8 cellular contexts compared by ENCODE assay signal in the genomic region with DNA sequence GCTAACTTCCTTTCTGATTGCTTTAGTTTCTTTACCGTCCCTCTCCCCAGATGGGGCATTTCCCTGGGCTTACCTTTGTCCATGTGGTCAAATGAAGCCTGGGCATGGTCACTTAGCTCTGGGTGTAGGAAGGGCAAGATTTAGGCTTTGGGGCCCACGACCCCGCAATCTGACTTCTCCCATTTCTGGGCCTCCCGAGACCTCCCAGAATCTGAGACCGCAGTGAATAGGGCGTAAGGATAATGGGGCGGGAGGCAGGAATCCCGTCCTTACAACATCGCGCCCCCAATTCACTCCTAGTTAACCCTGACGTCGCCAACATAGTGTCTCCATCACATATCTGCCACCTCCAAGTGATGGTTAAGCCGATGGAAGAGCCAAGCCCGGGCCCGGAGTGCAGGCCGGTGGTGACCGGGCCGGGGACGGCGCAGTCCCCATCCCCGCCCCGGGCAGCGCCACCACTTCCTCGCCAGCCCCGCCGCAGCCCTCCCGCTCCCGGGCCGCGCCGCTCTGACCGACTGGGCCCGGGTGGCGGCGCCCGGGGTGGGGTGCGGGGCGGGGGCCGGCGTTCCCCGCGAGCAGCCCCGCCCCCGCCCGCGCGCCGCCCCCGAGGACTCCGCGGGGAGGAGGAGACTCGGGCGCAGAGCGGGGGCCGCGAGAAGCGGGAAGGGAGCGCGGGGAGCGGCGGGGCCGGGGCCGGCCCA. TPM values are rescaled to one million over a fixed set of nuclear protein-coding genes. Genes with fewer than 3 reads are reported as not detected.
DNase-seq lines count a peak whose midpoint lies in the region; ATAC-seq and TF ChIP-seq lines count a peak whose summit lies in the region.

A gene with protein sequence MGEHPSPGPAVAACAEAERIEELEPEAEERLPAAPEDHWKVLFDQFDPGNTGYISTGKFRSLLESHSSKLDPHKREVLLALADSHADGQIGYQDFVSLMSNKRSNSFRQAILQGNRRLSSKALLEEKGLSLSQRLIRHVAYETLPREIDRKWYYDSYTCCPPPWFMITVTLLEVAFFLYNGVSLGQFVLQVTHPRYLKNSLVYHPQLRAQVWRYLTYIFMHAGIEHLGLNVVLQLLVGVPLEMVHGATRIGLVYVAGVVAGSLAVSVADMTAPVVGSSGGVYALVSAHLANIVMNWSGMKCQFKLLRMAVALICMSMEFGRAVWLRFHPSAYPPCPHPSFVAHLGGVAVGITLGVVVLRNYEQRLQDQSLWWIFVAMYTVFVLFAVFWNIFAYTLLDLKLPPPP (plus strand): TSS at position 641 of the 704 bp plus-strand sequence. CDS start 358 bp downstream, outside the sequence.

- peaks cover 80% of the 10 kb centered on the region for H3K27me3 ChIP-seq in osteoblast (ENCODE audit: insufficient read depth, low read length)

- no peaks in the 10 kb centered on the region for H4K20me1 ChIP-seq in osteoblast (ENCODE audit: insufficient read depth, low read length)

- no peak within 1 kb of the TSS for H3K27ac Mint-ChIP-seq in activated T-cell treated with anti-CD3 and anti-CD28 coated beads, Interleukin-2, amount 50 U/mL, for 24 hours
- no peak within 1 kb of the TSS for H3K27ac Mint-ChIP-seq in WTC11

- H3K4me2 ChIP-seq in osteoblast (ENCODE audit: insufficient read depth, low read length) = peak within 1 kb of the TSS; percentile 55

- peaks cover 5% of the 10 kb centered on the region for H3K4me1 ChIP-seq in osteoblast (ENCODE audit: insufficient read depth, low read length)

- ATAC-seq in WTC11 (peak; percentile 31), GM21529 (IDR thresholded peaks at IDR 0.05; ENCODE audit: unreplicated experiment) (no peak)

- TF ChIP-seq CTCF in WTC11 (IDR thresholded peaks at IDR 0.05) (no peak), fibroblast of the aortic adventitia (IDR thresholded peaks at IDR 0.05; ENCODE audit: insufficient read depth, low read length) (no peak), osteoblast (IDR thresholded peaks at IDR 0.05; ENCODE audit: extremely low read depth, low read depth, low read length) (no peak)

- H3K27ac ChIP-seq in osteoblast (ENCODE audit: low read depth, low read length) = no peak within 1 kb of the TSS

- H3K36me3 Mint-ChIP-seq in activated T-cell treated with anti-CD3 and anti-CD28 coated beads, Interleukin-2, amount 50 U/mL, for 24 hours (ENCODE audit: low read depth) = no peaks in the 10 kb centered on the region
- no peaks in the 10 kb centered on the region for H3K36me3 Mint-ChIP-seq in WTC11

- H3K27me3 Mint-ChIP-seq in activated T-cell treated with anti-CD3 and anti-CD28 coated beads, Interleukin-2, amount 50 U/mL, for 24 hours = peaks cover 76% of the 10 kb centered on the region
- H3K27me3 Mint-ChIP-seq in WTC11 (ENCODE audit: low read depth) = peaks cover 51% of the 10 kb centered on the region

- no peaks in the 10 kb centered on the region for H3K79me2 ChIP-seq in osteoblast (ENCODE audit: insufficient read depth, low read length)

- peak within 1 kb of the TSS; percentile 67 for H3K4me3 Mint-ChIP-seq in activated T-cell treated with anti-CD3 and anti-CD28 coated beads, Interleukin-2, amount 50 U/mL, for 24 hours
- H3K4me3 Mint-ChIP-seq in WTC11 = peak within 1 kb of the TSS; percentile 78

- peak within 1 kb of the TSS; percentile 50 for H3K4me3 ChIP-seq in fibroblast of the aortic adventitia (ENCODE audit: low read depth, low read length)
- peak within 1 kb of the TSS; percentile 35 for H3K4me3 ChIP-seq in osteoblast (ENCODE audit: insufficient read depth, low read length)

- no peak within 1 kb of the TSS for H2AFZ ChIP-seq in osteoblast (ENCODE audit: low read length)

- H3K9me3 Mint-ChIP-seq in activated T-cell treated with anti-CD3 and anti-CD28 coated beads, Interleukin-2, amount 50 U/mL, for 24 hours = no peaks in the 10 kb centered on the region
- H3K9me3 Mint-ChIP-seq in WTC11 = no peaks in the 10 kb centered on the region

- H3K4me1 Mint-ChIP-seq in activated T-cell treated with anti-CD3 and anti-CD28 coated beads, Interleukin-2, amount 50 U/mL, for 24 hours (ENCODE audit: low read depth) = peaks cover 12% of the 10 kb centered on the region
- peaks cover 40% of the 10 kb centered on the region for H3K4me1 Mint-ChIP-seq in WTC11

- POLR2A ChIA-PET in WTC11 (lab: Charles Lee) = no interaction called here

- H3K9me3 ChIP-seq in osteoblast (ENCODE audit: low read depth, low read length) = no peaks in the 10 kb centered on the region

- CTCF ChIA-PET in WTC11 (lab: Charles Lee) = interaction anchor here (1.0 to 2.7 kb wide), 8 partner anchors 12 to 179 kb away, joined by 3 to 23 read pairs (median 8); a partner anchor contains a TSS

- H3K36me3 ChIP-seq in osteoblast (ENCODE audit: insufficient read depth, low read length) = no peaks in the 10 kb centered on the region

- DNase-seq in activated T-cell treated with anti-CD3 and anti-CD28 coated beads, Interleukin-2, amount 50 U/mL, for 24 hours = no peak
- no peak for DNase-seq in activated T-cell treated with anti-CD3 and anti-CD28 coated beads, Interleukin-2, amount 50 U/mL, for 48 hours
- DNase-seq in WTC11 (ENCODE audit: low spot score) = peak; percentile 36
- DNase-seq in fibroblast of the aortic adventitia (ENCODE audit: low read depth) = no peak
- DNase-seq in osteoblast (ENCODE audit: insufficient read length, low spot score, missing footprints) = peak; percentile 88
- no peak for DNase-seq in kidney glomerular epithelial cell (lab: John Stamatoyannopoulos, UW)
- no peak for DNase-seq in NCI-H446 (lab: John Stamatoyannopoulos, UW)

TF ChIP-seq in WTC11, 78 proteins besides CTCF, POLR2A, EP300 and RAD21:
- TF ChIP-seq FOXJ3 (CRISPR knock-in tag; IDR thresholded peaks at IDR 0.05; ENCODE audit: borderline replicate concordance) = no peak
- TF ChIP-seq, protein P1, sequence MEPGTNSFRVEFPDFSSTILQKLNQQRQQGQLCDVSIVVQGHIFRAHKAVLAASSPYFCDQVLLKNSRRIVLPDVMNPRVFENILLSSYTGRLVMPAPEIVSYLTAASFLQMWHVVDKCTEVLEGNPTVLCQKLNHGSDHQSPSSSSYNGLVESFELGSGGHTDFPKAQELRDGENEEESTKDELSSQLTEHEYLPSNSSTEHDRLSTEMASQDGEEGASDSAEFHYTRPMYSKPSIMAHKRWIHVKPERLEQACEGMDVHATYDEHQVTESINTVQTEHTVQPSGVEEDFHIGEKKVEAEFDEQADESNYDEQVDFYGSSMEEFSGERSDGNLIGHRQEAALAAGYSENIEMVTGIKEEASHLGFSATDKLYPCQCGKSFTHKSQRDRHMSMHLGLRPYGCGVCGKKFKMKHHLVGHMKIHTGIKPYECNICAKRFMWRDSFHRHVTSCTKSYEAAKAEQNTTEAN (CRISPR knock-in tag; IDR thresholded peaks at IDR 0.05) = no peak
- TF ChIP-seq JUN (CRISPR knock-in tag; IDR thresholded peaks at IDR 0.05) = no peak
TF ChIP-seq in WTC11: peak in this region for 0.

RNA-seq across cellular contexts. Expression of the gene that starts here (rescaled TPM):
- 11.3 to 13.2 TPM (median 11.6 TPM) in 3 replicates for total RNA-seq in WTC11 (2021)
- 0.09 TPM in 1 of 2 replicates, not detected in the other for total RNA-seq in fibroblast of the aortic adventitia (ENCODE audit: low replicate concordance)
- under 0.01 TPM in 2 replicates for total RNA-seq in osteoblast

Comparison
In these comparisons a context has a peak if more than half of its experiments do, and no peak if none do; other contexts are left out.
1. RNA of the gene that starts here (total RNA-seq): 11.3 to 13.2 TPM in WTC11; 0.09 TPM in fibroblast of the aortic adventitia and under 0.01 TPM in osteoblast; every median in the first group is over 10 times any median in the second.
2. Peak in DNase-seq, H3K4me3 ChIP-seq and H3K4me2 ChIP-seq in osteoblast; RNA of the gene not detected or under 1 TPM.